In the genomic region with DNA sequence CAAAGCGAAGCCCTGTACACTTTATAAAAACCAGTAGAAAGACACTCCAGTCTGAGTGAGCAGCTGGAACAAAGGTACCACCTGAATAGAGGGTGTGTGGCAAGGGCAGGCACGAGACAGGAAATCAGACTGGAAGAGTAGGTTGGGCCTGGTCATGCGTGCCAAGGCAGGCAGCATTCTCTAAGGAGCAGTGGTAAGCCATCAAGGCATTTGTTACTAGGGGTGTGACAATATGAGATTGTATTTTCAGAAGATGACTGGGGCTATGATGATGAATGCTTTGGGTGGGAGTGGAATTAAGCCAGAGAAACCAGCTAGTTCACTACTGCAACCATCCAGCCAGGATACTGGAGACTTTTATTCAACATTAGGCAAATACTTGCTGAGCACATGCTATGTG, we compare ENCODE assay signal across 15 cellular contexts. TPM values are rescaled to one million over a fixed set of nuclear protein-coding genes. Genes with fewer than 3 reads are reported as not detected.
DNase-seq lines count a peak whose midpoint lies in the region; ATAC-seq, FAIRE-seq and TF ChIP-seq lines count a peak whose summit lies in the region.
"Had no signal": no experiment of that assay in that cellular context is flagged by ENCODE, and none has a peak within 500 bp of the region (broad histone marks: within the 10 kb centered on the region; RNA-seq: fewer than 3 reads in every experiment).

No MANE protein-coding gene starts in this region.

- H3K9me3 ChIP-seq in GM12878 (replicated peaks; ENCODE audit: control insufficient read depth, insufficient read depth, low read length) = no peaks in the 10 kb centered on the region
- H3K9me3 ChIP-seq: SJSA1 had no signal

- TF ChIP-seq POLR2A in GM12878 (IDR thresholded peaks at IDR 0.05; ENCODE audit: low read depth, low read length) = no peak

- intact Hi-C loops in GM12878 (cut with micrococcal nuclease; ENCODE audit: unreplicated experiment) = no loop called here

- H3K27me3 ChIP-seq in GM12878 (replicated peaks in 1 of 2; ENCODE audit: control insufficient read depth in 2 of 2, insufficient read depth in 2 of 2, low read length in 1 of 2) = no peaks in the 10 kb centered on the region
- H3K27me3 ChIP-seq: SJSA1 had no signal

- in situ Hi-C loops in GM12878 (cut with MboI) = no loop called here

- no TSS peak for BruUV-seq in GM12878 (replicated peaks; lab: Mats Ljungman, UMichigan)

- H3K79me2 ChIP-seq in GM12878 (ENCODE audit: control insufficient read depth, insufficient read depth, low read length) = no peaks in the 10 kb centered on the region

- no peak for TF ChIP-seq CTCF in GM12878 (IDR thresholded peaks at IDR 0.05 in 2 of 3, conservative IDR thresholded peaks at IDR 0.05 in 1 of 3; ENCODE audit: control insufficient read depth in 2 of 3, extremely low read depth in 1 of 3, insufficient read depth in 1 of 3, low read depth in 3 of 3, low read length in 3 of 3)
- no peak for TF ChIP-seq CTCF in neural crest cell (conservative IDR thresholded peaks at IDR 0.05)

- H3K4me1 Mint-ChIP-seq in neural crest cell = peaks cover 9% of the 10 kb centered on the region

- H3K27ac Mint-ChIP-seq in neural crest cell (ENCODE audit: unreplicated experiment) = no peak overlapping the region

- H3K9ac ChIP-seq in GM12878 (ENCODE audit: control insufficient read depth, insufficient read depth, low read length) = no peak overlapping the region

- SMC1A ChIA-PET in GM12878 (lab: Charles Lee; ENCODE audit: uncharacterized antibody, unreplicated experiment) = no interaction called here

- no peaks in the 10 kb centered on the region for H3K9me3 Mint-ChIP-seq in neural crest cell

- CTCF ChIA-PET in GM12878 (lab: Yijun Ruan, JAX) = no interaction called here
- CTCF ChIA-PET in HEK293T (lab: Yijun Ruan, JAX) = no interaction called here

- DNase-seq in DMS53 treated with DMSO at 0.1 percent for 48 hours (lab: John Stamatoyannopoulos, UW; ENCODE audit: unreplicated experiment) (peak; percentile 77), NCI-H2029 treated with DMSO at 0.1 percent for 48 hours (lab: John Stamatoyannopoulos, UW) (peak; percentile 44), GM12878 (ENCODE audit: low read depth, low spot score) (no peak), neural crest cell (ENCODE audit: low read depth, low spot score) (no peak), hepatic stellate cell (ENCODE audit: low spot score) (no peak), HEK293T (ENCODE audit: extremely low spot score) (no peak), GM03348 (ENCODE audit: low spot score) (no peak)
- DNase-seq: activated CD4-positive, alpha-beta T cell treated with anti-CD3 and anti-CD28 coated beads for 4 hours; amniotic stem cell; DMS79; hippocampal formation; IMR-90; NCI-H446 had no signal

- H3K36me3 Mint-ChIP-seq in neural crest cell (ENCODE audit: low read depth) = no peaks in the 10 kb centered on the region

- H3K4me3 ChIP-seq in GM12878 = no peak overlapping the region
- H3K4me3 ChIP-seq: SJSA1 had no signal

- H3K27ac ChIP-seq in GM12878 (ENCODE audit: control insufficient read depth, insufficient read depth) = no peak overlapping the region
- H3K27ac ChIP-seq: SJSA1 had no signal

- H3K27me3 Mint-ChIP-seq in neural crest cell (ENCODE audit: low read depth) = peaks cover 5% of the 10 kb centered on the region

- ATAC-seq in GM12878 (no peak; the same call in 2 of the 3 replicates), GM21619 (IDR thresholded peaks at IDR 0.05; ENCODE audit: unreplicated experiment) (no peak)

- FAIRE-seq in GM12878 (lab: Jason Lieb, UNC) = no peak

- H3K4me1 ChIP-seq in GM12878 (ENCODE audit: control insufficient read depth, insufficient read depth, low read length) = no peaks in the 10 kb centered on the region

- RAD21 ChIA-PET in GM12878 (lab: Charles Lee; ENCODE audit: unreplicated experiment) = no interaction called here

- no peak overlapping the region for H2AFZ ChIP-seq in GM12878 (ENCODE audit: control insufficient read depth, low read depth, low read length)

- no peak for TF ChIP-seq EP300 in GM12878 (IDR thresholded peaks at IDR 0.05; ENCODE audit: borderline replicate concordance in 1 of 2, control insufficient read depth in 1 of 2, low read depth in 2 of 2, low read length in 2 of 2)

- H3K36me3 ChIP-seq in GM12878 (ENCODE audit: control insufficient read depth in 2 of 2, insufficient read depth in 2 of 2, low read length in 1 of 2) = no peaks in the 10 kb centered on the region; a peak in 1 of 4 replicates

- no peak for TF ChIP-seq RAD21 in GM12878 (IDR thresholded peaks at IDR 0.05; ENCODE audit: insufficient read depth, low read depth, low read length)

- no peaks in the 10 kb centered on the region for H4K20me1 ChIP-seq in GM12878 (ENCODE audit: control insufficient read depth, insufficient read depth)

- H3K4me2 ChIP-seq in GM12878 (ENCODE audit: control insufficient read depth, insufficient read depth) = no peak overlapping the region

- 35% methylated on average over 3 of the region's 3 CpGs for WGBS in GM12878 (ENCODE audit: insufficient coverage, insufficient replicate concordance, low lambda C conversion rate, missing lambda C conversion rate)

- POLR2A ChIA-PET in GM12878 (lab: Charles Lee) (no interaction called here), HEK293T (lab: Yijun Ruan, JAX) (no interaction called here)

- peak overlapping the region; percentile 62 for H3K4me3 Mint-ChIP-seq in neural crest cell

TF ChIP-seq in GM12878, 131 proteins besides CTCF, POLR2A, EP300 and RAD21:
- TF ChIP-seq CEBPB (IDR thresholded peaks at IDR 0.05; ENCODE audit: borderline replicate concordance in 1 of 2, low read depth in 2 of 2, low read length in 2 of 2) (no peak), BHLHE40 (IDR thresholded peaks at IDR 0.05; ENCODE audit: borderline replicate concordance in 1 of 2, low read depth in 2 of 2, low read length in 1 of 2) (peak; percentile 53 to 69; a peak in 3 of 4 replicates)

TF ChIP-seq in HEK293T, 16 proteins besides CTCF, POLR2A, EP300 and RAD21:
- TF ChIP-seq NFRKB (IDR thresholded peaks at IDR 0.05) (no peak), TARDBP (IDR thresholded peaks at IDR 0.05) (no peak)

RNA-seq across cellular contexts. Expression of a gene that starts 5.0 kb away (rescaled TPM):
- 18.7 and 20.7 TPM in 2 replicates for total RNA-seq in GM12878 (2013; cell fraction: nucleolus; rRNA removed)
- 7.5 and 8.5 TPM in 2 replicates for total RNA-seq in GM12878 (2014; rRNA removed)
- 4.4 and 4.7 TPM in 2 replicates for total RNA-seq in GM12878 (2014; rRNA removed; fragmentation: Illumina TruSeq; extraction: Trizol)
- total RNA-seq in GM12878 (2021) = 10.3 and 12.2 TPM in 2 replicates
- polyA plus RNA-seq in GM12878 (2011; ENCODE audit: low read depth) = 9.5 TPM
- polyA plus RNA-seq in GM12878 (2011; rRNA removed) = 3.7 and 6.8 TPM in 2 replicates
- 8.1 and 12.4 TPM in 2 replicates for polyA plus RNA-seq in GM12878 (2011; cell fraction: cytosol; rRNA removed)
- 17.3 and 21.3 TPM in 2 replicates for polyA plus RNA-seq in GM12878 (2011; cell fraction: nucleus; rRNA removed)
- 4.0 and 6.1 TPM in 2 replicates for polyA plus RNA-seq in GM12878 (2012)
- polyA plus RNA-seq in GM12878 (2014; fragmentation: Illumina TruSeq; extraction: Trizol) = 0.86 and 5.3 TPM in 2 replicates
- polyA plus RNA-seq in GM12878 (2014; fragmentation: Nextera tagmentation; extraction: Ambion mirVana) = 1 to 10 TPM in 1 of 2 experiments, under 1 TPM in 1; 0.79 to 2.2 TPM
- polyA plus RNA-seq in GM12878 (2014; rRNA removed) = 8.9 and 9.9 TPM in 2 replicates
- 10 to 100 TPM in 1 of 2 experiments, 1 to 10 TPM in 1; 6.3 to 10.4 TPM for polyA plus RNA-seq in GM12878 (2016; fragmentation: Nextera tagmentation; extraction: Ambion mirVana)
- polyA minus RNA-seq in GM12878 (2011; rRNA and poly(A)+ RNA removed) = 3.2 and 4.0 TPM in 2 replicates
- polyA minus RNA-seq in GM12878 (2011; cell fraction: cytosol; rRNA and poly(A)+ RNA removed) = 1.5 and 2.5 TPM in 2 replicates
- 1.6 and 3.9 TPM in 2 replicates for polyA minus RNA-seq in GM12878 (2011; cell fraction: nucleus; rRNA and poly(A)+ RNA removed)
- total RNA-seq in neural crest cell = 14.8 and 16.6 TPM in 2 replicates

RNA-seq across cellular contexts. Expression of a gene that starts 5.8 kb away (rescaled TPM):
- 5.0 and 9.9 TPM in 2 replicates for total RNA-seq in GM12878 (2013; cell fraction: nucleolus; rRNA removed)
- 2.6 and 3.1 TPM in 2 replicates for total RNA-seq in GM12878 (2014; rRNA removed)
- total RNA-seq in GM12878 (2014; rRNA removed; fragmentation: Illumina TruSeq; extraction: Trizol) = 0.67 and 0.78 TPM in 2 replicates
- total RNA-seq in GM12878 (2021) = 3.1 and 6.6 TPM in 2 replicates
- 3.3 TPM for polyA plus RNA-seq in GM12878 (2011; ENCODE audit: low read depth)
- polyA plus RNA-seq in GM12878 (2011; rRNA removed) = 2.7 and 3.2 TPM in 2 replicates
- 2.9 and 6.4 TPM in 2 replicates for polyA plus RNA-seq in GM12878 (2011; cell fraction: cytosol; rRNA removed)
- 27.2 and 31.9 TPM in 2 replicates for polyA plus RNA-seq in GM12878 (2011; cell fraction: nucleus; rRNA removed)
- 2.4 and 3.6 TPM in 2 replicates for polyA plus RNA-seq in GM12878 (2012)
- polyA plus RNA-seq in GM12878 (2014; fragmentation: Illumina TruSeq; extraction: Trizol) = 0.43 and 2.4 TPM in 2 replicates
- under 1 TPM; 0.22 to 0.93 TPM for polyA plus RNA-seq in GM12878 (2014; fragmentation: Nextera tagmentation; extraction: Ambion mirVana)
- 3.8 and 6.9 TPM in 2 replicates for polyA plus RNA-seq in GM12878 (2014; rRNA removed)
- polyA plus RNA-seq in GM12878 (2016; fragmentation: Nextera tagmentation; extraction: Ambion mirVana) = 1 to 10 TPM; 4.4 to 6.3 TPM
- 0.22 and 0.72 TPM in 2 replicates for polyA minus RNA-seq in GM12878 (2011; rRNA and poly(A)+ RNA removed)
- not detected in 2 replicates for polyA minus RNA-seq in GM12878 (2011; cell fraction: cytosol; rRNA and poly(A)+ RNA removed)
- polyA minus RNA-seq in GM12878 (2011; cell fraction: nucleus; rRNA and poly(A)+ RNA removed) = 1.9 and 3.4 TPM in 2 replicates
- total RNA-seq in neural crest cell = 5.7 and 8.5 TPM in 2 replicates

RNA-seq across cellular contexts. Expression of a gene that starts 58.6 kb away (rescaled TPM):
- total RNA-seq in GM12878 (2013; cell fraction: nucleolus; rRNA removed) = 88.7 and 98.8 TPM in 2 replicates
- total RNA-seq in GM12878 (2014; rRNA removed) (8.5 and 13.5 TPM in 2 replicates), GM12878 (2014; rRNA removed; fragmentation: Illumina TruSeq; extraction: Trizol) (6.7 and 7.2 TPM in 2 replicates), GM12878 (2021) (15.7 and 19.0 TPM in 2 replicates), neural crest cell (31.9 and 36.6 TPM in 2 replicates)
- 3.5 TPM for polyA plus RNA-seq in GM12878 (2011; ENCODE audit: low read depth)
- polyA plus RNA-seq in GM12878 (2011; rRNA removed) (3.6 and 6.5 TPM in 2 replicates), GM12878 (2014; fragmentation: Illumina TruSeq; extraction: Trizol) (6.8 and 7.5 TPM in 2 replicates), GM12878 (2014; fragmentation: Nextera tagmentation; extraction: Ambion mirVana) (under 1 TPM; 0.44 to 0.50 TPM), GM12878 (2014; rRNA removed) (10.4 and 12.2 TPM in 2 replicates), GM12878 (2016; fragmentation: Nextera tagmentation; extraction: Ambion mirVana) (1 to 10 TPM; 6.5 to 7.8 TPM)
- polyA plus RNA-seq in GM12878 (2011; cell fraction: cytosol; rRNA removed) = 5.1 and 6.2 TPM in 2 replicates
- 38.1 and 56.5 TPM in 2 replicates for polyA plus RNA-seq in GM12878 (2011; cell fraction: nucleus; rRNA removed)
- polyA plus RNA-seq in GM12878 (2012) = 6.4 and 8.7 TPM in 2 replicates
- polyA minus RNA-seq in GM12878 (2011; rRNA and poly(A)+ RNA removed) = 20.2 and 27.6 TPM in 2 replicates
- polyA minus RNA-seq in GM12878 (2011; cell fraction: cytosol; rRNA and poly(A)+ RNA removed) = 4.4 and 4.9 TPM in 2 replicates
- polyA minus RNA-seq in GM12878 (2011; cell fraction: nucleus; rRNA and poly(A)+ RNA removed) = 29.6 and 53.2 TPM in 2 replicates

Comparison
In these comparisons a context has a peak if more than half of its experiments do, and no peak if none do; other contexts are left out.
1. DNase-seq: peak in DMS53 treated with DMSO at 0.1 percent for 48 hours (single experiment) and NCI-H2029 treated with DMSO at 0.1 percent for 48 hours (single experiment); none in GM12878 (single experiment), neural crest cell (single experiment), hepatic stellate cell (single experiment), HEK293T (single experiment) and GM03348 (single experiment).